Comparison of ENCODE assay signal across 8 cellular contexts in the genomic region with DNA sequence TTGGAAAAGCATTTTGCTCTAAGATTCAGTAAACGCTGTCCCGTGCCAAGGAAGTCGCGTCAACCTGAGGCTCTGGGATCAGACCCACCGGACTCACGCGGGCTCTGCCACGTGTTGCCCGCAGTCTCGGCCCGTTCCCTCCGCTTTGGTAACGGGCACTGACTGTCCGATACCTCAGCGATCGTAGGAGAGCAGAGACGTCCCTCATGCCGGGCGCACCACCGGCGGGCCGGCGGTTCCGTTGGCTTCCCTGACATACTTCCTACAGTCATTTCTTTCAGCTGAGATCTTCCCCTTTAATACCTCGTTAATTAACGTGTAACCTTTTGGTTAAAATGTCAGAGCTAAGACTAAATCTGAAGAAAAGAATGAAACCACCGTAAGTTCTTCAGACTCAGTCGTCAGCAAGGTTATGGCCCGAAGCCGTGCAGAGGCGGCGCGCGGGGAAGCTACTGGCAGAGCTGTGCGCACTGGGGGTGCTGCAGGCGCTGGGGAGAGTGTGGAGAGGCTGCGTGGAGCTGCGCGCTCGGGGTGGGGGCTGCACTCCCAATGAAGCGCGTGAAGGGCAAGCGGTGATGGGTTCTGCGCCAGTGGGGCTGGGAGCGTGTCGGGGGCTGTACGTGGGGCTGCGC. TPM values are rescaled to one million over a fixed set of nuclear protein-coding genes. Genes with fewer than 3 reads are reported as not detected.
DNase-seq lines count a peak whose midpoint lies in the region; ATAC-seq and TF ChIP-seq lines count a peak whose summit lies in the region.
"Not testable (repeated sequence)": the region's sequence is repeated elsewhere in the genome, so short reads cannot be mapped to it uniquely, and the experiment has no call there.

No MANE protein-coding gene starts in this region.

- not testable (repeated sequence) for H3K9me3 Mint-ChIP-seq in activated CD4-positive, alpha-beta T cell treated with anti-CD3 and anti-CD28 coated beads for 36 hours (ENCODE audit: low read depth)

- not testable (repeated sequence) for H3K79me2 ChIP-seq in fibroblast of lung (ENCODE audit: control insufficient read depth, insufficient read depth, low read length); neural cell (replicated peaks; ENCODE audit: insufficient read depth, low read length)

- H3K4me1 Mint-ChIP-seq in activated CD4-positive, alpha-beta T cell treated with anti-CD3 and anti-CD28 coated beads for 36 hours: peaks cover 11% of the 10 kb centered on the region

- CTCF ChIA-PET in AG04450 (lab: Charles Lee); IMR-90 (lab: Yijun Ruan, JAX); activated CD4-positive, alpha-beta T cell treated with anti-CD3 and anti-CD28 coated beads for 36 hours (lab: Charles Lee): not testable (repeated sequence)

- not testable (repeated sequence) for H3F3A ChIP-seq in neural cell (ENCODE audit: insufficient read depth, low read length, poor library complexity, severe bottlenecking)

- H2BK20ac ChIP-seq in IMR-90 (ENCODE audit: low read depth, low read length): not testable (repeated sequence)

- in situ Hi-C loops in IMR-90 (cut with MboI; ENCODE audit: low sequenced_read_pairs); astrocyte of the spinal cord (cut with HindIII; ENCODE audit: low sequenced_read_pairs): not testable (repeated sequence)

- H3K9me1 ChIP-seq in IMR-90 (ENCODE audit: insufficient read depth, low read length): not testable (repeated sequence)

- not testable (repeated sequence) for BruUV-seq in IMR-90 (replicated peaks; lab: Mats Ljungman, UMichigan)

- not testable (repeated sequence) for H2BK5ac ChIP-seq in IMR-90 (ENCODE audit: low read depth, low read length, poor library complexity, severe bottlenecking)

- H4K20me1 ChIP-seq in IMR-90 (ENCODE audit: insufficient read depth, low read length); fibroblast of lung (ENCODE audit: control insufficient read depth, extremely low read depth, insufficient read depth, low read length); neural cell (ENCODE audit: insufficient read depth): not testable (repeated sequence)

- TF ChIP-seq CTCF in AG04450 (IDR thresholded peaks at IDR 0.05; ENCODE audit: low read depth, low read length); IMR-90 (conservative IDR thresholded peaks at IDR 0.05; ENCODE audit: low read depth, low read length); astrocyte of the spinal cord (IDR thresholded peaks at IDR 0.05; ENCODE audit: low read depth, low read length); fibroblast of lung (conservative IDR thresholded peaks at IDR 0.05 in 1 of 2, IDR thresholded peaks at IDR 0.05 in 1 of 2; ENCODE audit: low read depth in 1 of 2, low read length in 2 of 2); neural cell (IDR thresholded peaks at IDR 0.05; ENCODE audit: poor library complexity, severe bottlenecking): not testable (repeated sequence)

- intact Hi-C loops in IMR-90 (cut with micrococcal nuclease): loop anchor here (2.0 to 5.0 kb wide), 2 partner anchors 1331 to 1876 kb away; no protein-coding TSS in a partner anchor
- intact Hi-C loops in activated CD4-positive, alpha-beta T cell treated with anti-CD3 and anti-CD28 coated beads for 36 hours (cut with DNase I, micrococcal nuclease): loop anchor here in 1 of 2 experiments (10.0 kb wide), 1 partner anchor 1874 kb away; no protein-coding TSS in a partner anchor

- H3K56ac ChIP-seq in IMR-90 (ENCODE audit: extremely low read depth, insufficient read depth, low read length): not testable (repeated sequence)

- H3K79me1 ChIP-seq in IMR-90 (ENCODE audit: low read depth in 1 of 2, low read length in 2 of 2): not testable (repeated sequence)

- POLR2A ChIA-PET in AG04450 (lab: Yijun Ruan, JAX); IMR-90 (lab: Charles Lee; ENCODE audit: unreplicated experiment); activated CD4-positive, alpha-beta T cell treated with anti-CD3 and anti-CD28 coated beads for 36 hours (lab: Charles Lee): not testable (repeated sequence)

- not testable (repeated sequence) for H3K14ac ChIP-seq in IMR-90 (replicated peaks; ENCODE audit: low read depth, low read length)

- peaks cover 21% of the 10 kb centered on the region for H3K27me3 Mint-ChIP-seq in activated CD4-positive, alpha-beta T cell treated with anti-CD3 and anti-CD28 coated beads for 36 hours

- H3K4me3 ChIP-seq in AG04450 (ENCODE audit: low read depth, low read length): peak overlapping the region; percentile 48
- peak overlapping the region; percentile 26; the same call in 1 of the 2 replicates for H3K4me3 ChIP-seq in IMR-90 (ENCODE audit: insufficient read depth, low read depth, low read length)
- H3K4me3 ChIP-seq in astrocyte of the spinal cord (ENCODE audit: low read depth, low read length): peak overlapping the region; percentile 30
- H3K4me3 ChIP-seq in fibroblast of lung (replicated peaks in 1 of 4; ENCODE audit: control extremely low read depth in 1 of 4, insufficient read depth in 1 of 4, low read depth in 3 of 4, low read length in 4 of 4): peak overlapping the region; percentile 18 to 54 (median 39)
- H3K4me3 ChIP-seq in neural cell (ENCODE audit: low read length): peak overlapping the region; percentile 90

- H3K27ac Mint-ChIP-seq in activated CD4-positive, alpha-beta T cell treated with anti-CD3 and anti-CD28 coated beads for 36 hours: not testable (repeated sequence)

- TF ChIP-seq RAD21 in IMR-90 (IDR thresholded peaks at IDR 0.05; ENCODE audit: low read length); neural cell (conservative IDR thresholded peaks at IDR 0.05): not testable (repeated sequence)

- H4K91ac ChIP-seq in IMR-90 (ENCODE audit: insufficient read depth, low read depth, low read length): not testable (repeated sequence)

- H2AFZ ChIP-seq in IMR-90 (replicated peaks; ENCODE audit: low read length, poor library complexity); fibroblast of lung (ENCODE audit: low read length): not testable (repeated sequence)
- peak overlapping the region; percentile 60 for H2AFZ ChIP-seq in neural cell (ENCODE audit: low read depth, low read length)

- dilution Hi-C loops in IMR-90 (cut with HindIII; ENCODE audit: low sequenced_read_pairs, unreplicated experiment): not testable (repeated sequence)

- H2BK15ac ChIP-seq in IMR-90 (ENCODE audit: low read depth, low read length): not testable (repeated sequence)

- H3K23ac ChIP-seq in IMR-90 (ENCODE audit: low read depth, low read length): not testable (repeated sequence)

- not testable (repeated sequence) for H3K4me1 ChIP-seq in IMR-90 (ENCODE audit: control insufficient read depth, insufficient read depth, low read length); fibroblast of lung (ENCODE audit: control insufficient read depth, extremely low read depth, insufficient read depth, low read length)

- H4K8ac ChIP-seq in IMR-90 (ENCODE audit: low read depth in 2 of 2, low read length in 2 of 2): not testable (repeated sequence)

- not testable (repeated sequence) for H3K9me3 ChIP-seq in AG04450 (ENCODE audit: control insufficient read depth, insufficient read depth, low read length); IMR-90 (ENCODE audit: control insufficient read depth, insufficient read depth, low read length); fibroblast of lung (ENCODE audit: control insufficient read depth, insufficient read depth, low read depth, low read length); neural cell (ENCODE audit: low read length)

- H3K18ac ChIP-seq in IMR-90 (ENCODE audit: low read depth, low read length): not testable (repeated sequence)

- not testable (repeated sequence) for TF ChIP-seq EP300 in neural cell (conservative IDR thresholded peaks at IDR 0.05; ENCODE audit: poor library complexity, severe bottlenecking)

- DNase-seq in AG04450 (ENCODE audit: low read depth, low spot score); IMR-90: not testable (repeated sequence)
- peak; percentile 33 for DNase-seq in activated CD4-positive, alpha-beta T cell treated with anti-CD3 and anti-CD28 coated beads for 36 hours
- DNase-seq in astrocyte of the spinal cord (ENCODE audit: low read depth, low spot score) (peak; percentile 22), fibroblast of lung (ENCODE audit: low read depth in 2 of 2) (peak; percentile 23 to 33), iris pigment epithelial cell (ENCODE audit: low read depth) (peak; percentile 29)
- peak; percentile 24 for DNase-seq in stimulated activated CD4-positive, alpha-beta T cell treated with anti-CD3 and anti-CD28 coated beads, Interleukin-15, amount 100 ng/mL, for 24 hours

- ATAC-seq in IMR-90 (ENCODE audit: low read depth): peak; percentile 54; the same call in 1 of the 2 replicates
- peak; percentile 19 for ATAC-seq in activated CD4-positive, alpha-beta T cell treated with anti-CD3 and anti-CD28 coated beads for 36 hours

- H3K27ac ChIP-seq in AG04450 (ENCODE audit: low read depth, low read length); IMR-90 (ENCODE audit: insufficient read depth, low read length); fibroblast of lung (ENCODE audit: insufficient read depth, low read length); neural cell (ENCODE audit: low read length): not testable (repeated sequence)

- H3K36me3 Mint-ChIP-seq in activated CD4-positive, alpha-beta T cell treated with anti-CD3 and anti-CD28 coated beads for 36 hours (ENCODE audit: low read depth): not testable (repeated sequence)

- not testable (repeated sequence) for H3K4ac ChIP-seq in IMR-90 (ENCODE audit: low read depth, low read length)

- H3K4me3 Mint-ChIP-seq in activated CD4-positive, alpha-beta T cell treated with anti-CD3 and anti-CD28 coated beads for 36 hours: peak overlapping the region; percentile 54

- H3K27me3 ChIP-seq in AG04450 (ENCODE audit: control insufficient read depth, insufficient read depth, low read length): peaks cover 17% of the 10 kb centered on the region
- H3K27me3 ChIP-seq in IMR-90 (ENCODE audit: control insufficient read depth, insufficient read depth, low read length): peaks cover 12% of the 10 kb centered on the region
- H3K27me3 ChIP-seq in fibroblast of lung (ENCODE audit: control insufficient read depth, insufficient read depth, low read length); neural cell (ENCODE audit: insufficient read depth, low read depth, low read length): not testable (repeated sequence)

- H3K36me3 ChIP-seq in IMR-90 (ENCODE audit: control insufficient read depth, insufficient read depth, low read length); fibroblast of lung (ENCODE audit: control insufficient read depth, insufficient read depth, low read length); neural cell (ENCODE audit: insufficient read depth, low read length): not testable (repeated sequence)

- H3K9me2 ChIP-seq in neural cell (ENCODE audit: insufficient read depth, low read length): not testable (repeated sequence)

- 6% methylated on average over 15 of the region's 48 CpGs; no CpG with 5 or more reads in 1 of the 2 experiments for WGBS in IMR-90 (ENCODE audit: extremely low coverage in 2 of 2, insufficient read length in 1 of 2), 2 experiments

- not testable (repeated sequence) for H4K5ac ChIP-seq in IMR-90 (ENCODE audit: low read depth, low read length)

- H2BK120ac ChIP-seq in IMR-90 (ENCODE audit: low read depth, low read length): not testable (repeated sequence)

- not testable (repeated sequence) for TF ChIP-seq POLR2A in IMR-90 (IDR thresholded peaks at IDR 0.05; ENCODE audit: low read depth, low read length)

- H3K9ac ChIP-seq in IMR-90 (ENCODE audit: low read depth, low read length); fibroblast of lung (ENCODE audit: insufficient read depth, low read length): not testable (repeated sequence)
- peak overlapping the region; percentile 69 for H3K9ac ChIP-seq in neural cell (ENCODE audit: low read length)

- peak overlapping the region; percentile 72 for H3K4me2 ChIP-seq in IMR-90 (ENCODE audit: low read depth, low read length)
- peak overlapping the region; percentile 71 for H3K4me2 ChIP-seq in fibroblast of lung (ENCODE audit: extremely low read depth, insufficient read depth, low read length)
- H3K4me2 ChIP-seq in neural cell (ENCODE audit: low read length): peak overlapping the region; percentile 19

- not testable (repeated sequence) for H2AK5ac ChIP-seq in IMR-90 (ENCODE audit: low read depth, low read length)

- H2AK9ac ChIP-seq in IMR-90 (replicated peaks; ENCODE audit: low read depth, low read length, poor library complexity): not testable (repeated sequence)

RNA-seq across cellular contexts. Expression of gene STEAP1, which starts 35.6 kb away (rescaled TPM):
- 6.8 and 10.1 TPM in 2 replicates for polyA plus RNA-seq in AG04450 (2011; rRNA removed)
- 1.2 and 2.4 TPM in 2 replicates for polyA minus RNA-seq in AG04450 (2011; rRNA and poly(A)+ RNA removed)
- 3.9 and 5.8 TPM in 2 replicates for total RNA-seq in IMR-90 (2012; rRNA removed)
- 5.2 and 5.5 TPM in 2 replicates for polyA plus RNA-seq in IMR-90 (2012; rRNA removed)
- 0.87 and 1.1 TPM in 2 replicates for polyA plus RNA-seq in IMR-90 (2012; cell fraction: cytosol; rRNA removed)
- polyA plus RNA-seq in IMR-90 (2012; cell fraction: nucleus; rRNA removed; ENCODE audit: low replicate concordance): 0.49 and 2.9 TPM in 2 replicates
- total RNA-seq in activated CD4-positive, alpha-beta T cell treated with anti-CD3 and anti-CD28 coated beads for 36 hours: under 1 TPM; 0.32 to 0.69 TPM
- 60.9 and 69.9 TPM in 2 replicates for total RNA-seq in fibroblast of lung
- 26.1 and 57.0 TPM in 2 replicates for polyA plus RNA-seq in fibroblast of lung
- 12.5 and 34.2 TPM in 2 replicates for polyA plus RNA-seq in fibroblast of lung (2012)
- polyA minus RNA-seq in fibroblast of lung (ENCODE audit: low replicate concordance): 1.7 TPM in 1 of 2 replicates, not detected in the other
- polyA plus RNA-seq in neural cell: not detected in 2 replicates
- polyA minus RNA-seq in neural cell: not detected in 2 replicates

Comparison
In these comparisons a context has a peak if more than half of its experiments do, and no peak if none do; other contexts are left out.
1. H3K4me3 ChIP-seq: peak in every context shown above with its lines; median percentile 90 in neural cell; 48 in AG04450; 39 in fibroblast of lung; 30 in astrocyte of the spinal cord; 26 in IMR-90.
2. H3K4me2 ChIP-seq: peak in every context shown above with its lines; median percentile 72 in IMR-90; 71 in fibroblast of lung; 19 in neural cell.